In the genomic region with DNA sequence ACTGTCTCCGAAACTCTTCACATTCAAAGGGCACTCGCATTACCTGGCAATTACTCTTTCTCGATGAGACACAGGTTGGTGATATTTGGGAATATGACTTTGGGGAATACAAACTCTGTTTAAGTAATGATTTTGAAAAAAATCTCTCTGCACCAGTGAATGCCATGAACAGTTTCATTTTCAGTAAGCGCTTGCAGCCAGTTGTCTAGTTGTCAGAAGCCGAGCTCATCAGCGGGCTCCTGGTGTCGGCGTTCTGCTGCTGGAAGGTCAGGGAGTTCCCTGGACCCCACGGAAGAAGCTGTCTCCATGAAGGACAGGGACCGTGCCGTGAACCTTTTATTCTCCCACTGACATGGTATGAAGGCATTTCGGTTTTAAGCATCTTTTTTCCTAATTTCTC, we compare ENCODE assay signal across 24 cellular contexts.
"Had no signal": no experiment of that assay in that cellular context is flagged by ENCODE, and none has a peak within 500 bp of the region (broad histone marks: within the 10 kb centered on the region; RNA-seq: fewer than 3 reads in every experiment).

No MANE protein-coding gene starts in this region.

- H3K4me3 Mint-ChIP-seq: activated CD4-positive, alpha-beta memory T cell treated with anti-CD3 and anti-CD28 coated beads, Interleukin-2, amount 10 ng/mL, durations not matched to agents 7 days and 5 days; activated CD4-positive, alpha-beta T cell treated with anti-CD3 and anti-CD28 coated beads, Interleukin-2, amount 10 ng/mL, durations not matched to agents 24 days and 14 days; activated naive CD4-positive, alpha-beta T cell treated with anti-CD3 and anti-CD28 coated beads, Interleukin-2, amount 50 U/mL, for 24 hours; immature natural killer cell; naive B cell; nephron progenitor cell; stimulated activated effector memory CD8-positive, alpha-beta T cell treated with anti-CD3 and anti-CD28 coated beads, Interleukin-12 subunit alpha, Interleukin-12 subunit beta, amount 100 ng/mL, for 72 hours; stimulated activated naive CD8-positive, alpha-beta T cell treated with anti-CD3 and anti-CD28 coated beads, Interleukin-15, Interleukin-2, amounts not matched to agents 100 ng/mL and 50 ng/mL, for 24 hours had no signal

- ATAC-seq: foreskin keratinocyte; heart left ventricle; lower lobe of right lung; right lobe of liver; stimulated activated effector memory CD8-positive, alpha-beta T cell treated with anti-CD3 and anti-CD28 coated beads, Interleukin-12 subunit alpha, Interleukin-12 subunit beta, amount 100 ng/mL, for 72 hours had no signal

- H3K27ac ChIP-seq: brain microvascular endothelial cell, coronary artery, foreskin keratinocyte, heart left ventricle, lower lobe of right lung, neutrophil, right lobe of liver, thyroid gland had no signal

- H3K4me1 Mint-ChIP-seq: activated naive CD4-positive, alpha-beta T cell treated with anti-CD3 and anti-CD28 coated beads, Interleukin-2, amount 50 U/mL, for 24 hours; naive B cell had no signal

- H3K36me3 Mint-ChIP-seq: activated naive CD4-positive, alpha-beta T cell treated with anti-CD3 and anti-CD28 coated beads, Interleukin-2, amount 50 U/mL, for 24 hours; immature natural killer cell; naive B cell; stimulated activated effector memory CD8-positive, alpha-beta T cell treated with anti-CD3 and anti-CD28 coated beads, Interleukin-12 subunit alpha, Interleukin-12 subunit beta, amount 100 ng/mL, for 72 hours had no signal

- H3K9me3 Mint-ChIP-seq: activated CD4-positive, alpha-beta memory T cell treated with anti-CD3 and anti-CD28 coated beads, Interleukin-2, amount 10 ng/mL, durations not matched to agents 7 days and 5 days; activated CD4-positive, alpha-beta T cell treated with anti-CD3 and anti-CD28 coated beads, Interleukin-2, amount 10 ng/mL, durations not matched to agents 24 days and 14 days; activated naive CD4-positive, alpha-beta T cell treated with anti-CD3 and anti-CD28 coated beads, Interleukin-2, amount 50 U/mL, for 24 hours; activated T-helper 2 cell treated with anti-CD3 and anti-CD28 coated beads, Interferon-gamma antibody, Interleukin-2, Interleukin-4, amounts not matched to agents 10 μg/mL and 5 μg/mL and 100 μg/mL, durations not matched to agents 14 hours and 24 hours and 36 hours; immature natural killer cell; naive B cell; nephron progenitor cell; stimulated activated effector memory CD8-positive, alpha-beta T cell treated with anti-CD3 and anti-CD28 coated beads, Interleukin-12 subunit alpha, Interleukin-12 subunit beta, amount 100 ng/mL, for 72 hours; stimulated activated naive CD8-positive, alpha-beta T cell treated with anti-CD3 and anti-CD28 coated beads, Interleukin-15, Interleukin-2, amounts not matched to agents 100 ng/mL and 50 ng/mL, for 24 hours had no signal

- H3K4me3 ChIP-seq: coronary artery, heart left ventricle, lower lobe of right lung, right lobe of liver, thyroid gland had no signal

- H3K9me3 ChIP-seq: heart left ventricle, lower lobe of right lung, neutrophil, right lobe of liver, thyroid gland had no signal

- H3K27ac Mint-ChIP-seq: activated CD4-positive, alpha-beta memory T cell treated with anti-CD3 and anti-CD28 coated beads, Interleukin-2, amount 10 ng/mL, durations not matched to agents 7 days and 5 days; activated CD4-positive, alpha-beta T cell treated with anti-CD3 and anti-CD28 coated beads, Interleukin-2, amount 10 ng/mL, durations not matched to agents 24 days and 14 days; activated naive CD4-positive, alpha-beta T cell treated with anti-CD3 and anti-CD28 coated beads, Interleukin-2, amount 50 U/mL, for 24 hours; activated T-helper 2 cell treated with anti-CD3 and anti-CD28 coated beads, Interferon-gamma antibody, Interleukin-2, Interleukin-4, amounts not matched to agents 10 μg/mL and 5 μg/mL and 100 μg/mL, durations not matched to agents 14 hours and 24 hours and 36 hours; immature natural killer cell; naive B cell; nephron progenitor cell; progenitor cell of endocrine pancreas; stimulated activated effector memory CD8-positive, alpha-beta T cell treated with anti-CD3 and anti-CD28 coated beads, Interleukin-12 subunit alpha, Interleukin-12 subunit beta, amount 100 ng/mL, for 72 hours; stimulated activated naive CD8-positive, alpha-beta T cell treated with anti-CD3 and anti-CD28 coated beads, Interleukin-15, Interleukin-2, amounts not matched to agents 100 ng/mL and 50 ng/mL, for 24 hours had no signal

- H3K4me1 ChIP-seq: foreskin keratinocyte, thyroid gland had no signal

- H3K27me3 Mint-ChIP-seq: activated CD4-positive, alpha-beta memory T cell treated with anti-CD3 and anti-CD28 coated beads, Interleukin-2, amount 10 ng/mL, durations not matched to agents 7 days and 5 days had no signal

- H3K27me3 ChIP-seq: brain microvascular endothelial cell, heart left ventricle, neutrophil, right lobe of liver, thyroid gland had no signal

- H3K36me3 ChIP-seq: brain microvascular endothelial cell, heart left ventricle, lower lobe of right lung, neutrophil, right lobe of liver, thyroid gland had no signal

- DNase-seq: activated CD4-positive, alpha-beta memory T cell treated with anti-CD3 and anti-CD28 coated beads, Interleukin-2, amount 10 ng/mL, durations not matched to agents 7 days and 5 days; activated CD4-positive, alpha-beta T cell treated with anti-CD3 and anti-CD28 coated beads, Interleukin-2, amount 10 ng/mL, durations not matched to agents 24 days and 14 days; activated CD4-positive, CD25-positive, alpha-beta regulatory T cell treated with anti-CD3 and anti-CD28 coated beads, Interleukin-2, amount 50 U/mL, for 72 hours; activated T-cell treated with anti-CD3 and anti-CD28 coated beads, Interleukin-2, amount 50 U/mL, for 48 hours; aorta; brain microvascular endothelial cell; foreskin keratinocyte; heart left ventricle; immature natural killer cell; lower lobe of right lung; naive B cell; nephron progenitor cell; small intestine; stimulated activated CD4-positive, alpha-beta T cell treated with anti-CD3 and anti-CD28 coated beads, Interleukin-4, amount 100 ng/mL, for 24 hours; T-helper 2 cell; thyroid gland had no signal
